In genomic region chr5:16757989-16758501, GRCh38 we compare ENCODE assay signal across 19 cellular contexts.
"Had no signal": no experiment of that assay in that cellular context is flagged by ENCODE, and none has a peak within 500 bp of the region (broad histone marks: within the 10 kb centered on the region; RNA-seq: fewer than 3 reads in every experiment).

No MANE protein-coding gene starts in this region.

- H3K27ac Mint-ChIP-seq: activated naive CD4-positive, alpha-beta T cell treated with anti-CD3 and anti-CD28 coated beads for 36 hours; activated T-helper 17 cell treated with anti-CD3 and anti-CD28 coated beads, Interleukin-2, amount 50 U/mL, for 72 hours; memory B cell; T-helper 2 cell treated with Interferon-gamma antibody and Interleukin-4, amounts not matched to agents 5 μg/mL and 100 μg/mL, for 36 hours had no signal

- H3K27me3 Mint-ChIP-seq: activated T-helper 17 cell treated with anti-CD3 and anti-CD28 coated beads, Interleukin-2, amount 50 U/mL, for 72 hours; memory B cell; naive thymus-derived CD8-positive, alpha-beta T cell had no signal

- H3K27ac ChIP-seq: ascending aorta, left ventricle myocardium inferior, prostate gland, suprapubic skin had no signal

- H3K4me1 ChIP-seq: ascending aorta, left ventricle myocardium inferior, prostate gland, suprapubic skin had no signal

- H3K4me3 Mint-ChIP-seq: activated naive CD4-positive, alpha-beta T cell treated with anti-CD3 and anti-CD28 coated beads for 36 hours; activated T-helper 17 cell treated with anti-CD3 and anti-CD28 coated beads, Interleukin-2, amount 50 U/mL, for 72 hours; memory B cell; naive thymus-derived CD8-positive, alpha-beta T cell; T-helper 2 cell treated with Interferon-gamma antibody and Interleukin-4, amounts not matched to agents 5 μg/mL and 100 μg/mL, for 36 hours had no signal

- H3K36me3 ChIP-seq: prostate gland had no signal

- H3K36me3 Mint-ChIP-seq: memory B cell; naive thymus-derived CD8-positive, alpha-beta T cell had no signal

- H3K27me3 ChIP-seq: ascending aorta, suprapubic skin had no signal

- DNase-seq: activated CD4-positive, CD25-positive, alpha-beta regulatory T cell treated with anti-CD3 and anti-CD28 coated beads, Interleukin-2, amount 50 U/mL, for 72 hours; activated naive CD4-positive, alpha-beta T cell treated with anti-CD3 and anti-CD28 coated beads for 36 hours; kidney; left ventricle myocardium inferior; naive thymus-derived CD8-positive, alpha-beta T cell; nucleus accumbens; right cardiac atrium; stimulated activated CD4-positive, alpha-beta T cell treated with anti-CD3 and anti-CD28 coated beads, Interleukin-4, amount 100 ng/mL, for 4 hours; stimulated activated CD8-positive, alpha-beta memory T cell treated with anti-CD3 and anti-CD28 coated beads, Interleukin-4, amount 100 ng/mL, for 48 hours; stimulated activated naive CD4-positive, alpha-beta T cell treated with Interleukin-2 at 50 U/mL for 16 hours; trophoblast cell had no signal

- H3K4me3 ChIP-seq: ascending aorta, left ventricle myocardium inferior, prostate gland, smooth muscle cell, suprapubic skin had no signal

- H3K4me2 ChIP-seq: smooth muscle cell had no signal

- H3K9me3 ChIP-seq: ascending aorta, left ventricle myocardium inferior, prostate gland, suprapubic skin had no signal

- H3K9me3 Mint-ChIP-seq: activated naive CD4-positive, alpha-beta T cell treated with anti-CD3 and anti-CD28 coated beads for 36 hours; activated T-helper 17 cell treated with anti-CD3 and anti-CD28 coated beads, Interleukin-2, amount 50 U/mL, for 72 hours; memory B cell; naive thymus-derived CD8-positive, alpha-beta T cell; T-helper 2 cell treated with Interferon-gamma antibody and Interleukin-4, amounts not matched to agents 5 μg/mL and 100 μg/mL, for 36 hours had no signal

- ATAC-seq: activated T-helper 17 cell treated with anti-CD3 and anti-CD28 coated beads, Interleukin-2, amount 50 U/mL, for 72 hours; esophagus mucosa; naive thymus-derived CD8-positive, alpha-beta T cell; right cardiac atrium had no signal

- H3K4me1 Mint-ChIP-seq: activated T-helper 17 cell treated with anti-CD3 and anti-CD28 coated beads, Interleukin-2, amount 50 U/mL, for 72 hours; memory B cell had no signal
